ENCODE assay signal across 1 cellular context in genomic region chr2:162579169-162579568, GRCh38.
TF ChIP-seq lines count a peak whose summit lies in the region.

No MANE protein-coding gene starts in this region.

TF ChIP-seq in WTC11, 78 proteins besides CTCF, POLR2A, EP300 and RAD21 (continued from another document):
- TF ChIP-seq AR (CRISPR knock-in tag; IDR thresholded peaks at IDR 0.05) (no peak), HMGA2 (CRISPR knock-in tag; IDR thresholded peaks at IDR 0.05) (no peak), SOX15 (CRISPR knock-in tag; IDR thresholded peaks at IDR 0.05) (no peak), ZBTB21 (CRISPR knock-in tag; IDR thresholded peaks at IDR 0.05; ENCODE audit: borderline replicate concordance) (no peak), ZNF263 (CRISPR knock-in tag; IDR thresholded peaks at IDR 0.05; ENCODE audit: low read depth) (no peak), CBFB (CRISPR knock-in tag; IDR thresholded peaks at IDR 0.05; ENCODE audit: low read depth) (no peak), GRHL2 (CRISPR knock-in tag; IDR thresholded peaks at IDR 0.05; ENCODE audit: insufficient replicate concordance, severe bottlenecking) (no peak), ELF4 (CRISPR knock-in tag; IDR thresholded peaks at IDR 0.05; ENCODE audit: low read depth) (no peak), NR3C1 (CRISPR knock-in tag; conservative IDR thresholded peaks at IDR 0.05; ENCODE audit: low read depth) (no peak)
